19 cellular contexts compared by ENCODE assay signal in the genomic region with DNA sequence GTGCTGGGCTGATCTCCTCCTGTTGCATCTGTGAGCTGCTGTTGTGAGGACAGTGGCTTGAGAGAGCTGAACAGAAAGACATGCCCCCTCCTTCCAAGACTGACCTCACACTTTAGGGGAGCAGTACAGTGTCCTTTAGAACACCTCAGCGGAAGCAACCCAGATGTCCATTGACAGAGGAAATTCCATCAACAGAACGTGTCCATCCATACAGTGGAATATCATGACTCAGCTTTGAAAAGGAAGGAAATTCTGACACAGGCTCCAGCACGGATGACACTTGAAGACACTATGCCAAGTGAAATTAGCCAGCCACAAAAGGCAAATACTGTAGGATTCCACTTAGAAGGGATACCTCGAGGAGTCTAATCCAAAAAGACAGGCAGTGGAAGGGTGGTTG.
DNase-seq lines count a peak whose midpoint lies in the region; ATAC-seq, FAIRE-seq and TF ChIP-seq lines count a peak whose summit lies in the region.
"Had no signal": no experiment of that assay in that cellular context is flagged by ENCODE, and none has a peak within 500 bp of the region (broad histone marks: within the 10 kb centered on the region; RNA-seq: fewer than 3 reads in every experiment).

No MANE protein-coding gene starts in this region.

- H3K27me3 ChIP-seq in MG63 (no peaks in the 10 kb centered on the region), bronchial epithelial cell (ENCODE audit: control insufficient read depth, insufficient read depth, low read length) (no peaks in the 10 kb centered on the region), trophoblast cell (ENCODE audit: insufficient read depth, low read length) (no peaks in the 10 kb centered on the region)
- H3K27me3 ChIP-seq: Peyer's patch had no signal

- H4K12ac ChIP-seq in trophoblast cell (ENCODE audit: low read depth, low read length) = no peak overlapping the region

- H3K9me3 ChIP-seq in MG63 (no peaks in the 10 kb centered on the region), trophoblast cell (ENCODE audit: insufficient read depth, low read depth, low read length) (no peaks in the 10 kb centered on the region)
- H3K9me3 ChIP-seq: Peyer's patch had no signal

- FAIRE-seq in bronchial epithelial cell (lab: Jason Lieb, UNC) = peak; percentile 50

- no peak for TF ChIP-seq CTCF in AG10803 (conservative IDR thresholded peaks at IDR 0.05; ENCODE audit: low read length)
- no peak for TF ChIP-seq CTCF in bronchial epithelial cell (IDR thresholded peaks at IDR 0.05; ENCODE audit: insufficient read depth, low read length, severe bottlenecking)
- TF ChIP-seq CTCF in foreskin fibroblast (IDR thresholded peaks at IDR 0.05; ENCODE audit: low read depth, low read length) = no peak

- no peak overlapping the region for H2BK120ac ChIP-seq in trophoblast cell (ENCODE audit: insufficient read depth, low read length, poor library complexity)

- H3K27me3 Mint-ChIP-seq in activated T-helper 1 cell treated with anti-CD3 and anti-CD28 coated beads, Interleukin-12 subunit alpha, Interleukin-12 subunit beta, Interleukin-2, Interleukin-4 antibody, amounts not matched to agents 30 ng/mL and 10 ng/mL and 1 ng/mL, durations not matched to agents 14 hours and 24 hours and 36 hours (ENCODE audit: insufficient read depth) = no peaks in the 10 kb centered on the region
- H3K27me3 Mint-ChIP-seq: activated naive CD4-positive, alpha-beta T cell treated with anti-CD3 and anti-CD28 coated beads, Interleukin-2, amount 50 U/mL, for 24 hours had no signal

- no peaks in the 10 kb centered on the region for H3K4me1 Mint-ChIP-seq in activated T-helper 1 cell treated with anti-CD3 and anti-CD28 coated beads, Interleukin-12 subunit alpha, Interleukin-12 subunit beta, Interleukin-2, Interleukin-4 antibody, amounts not matched to agents 30 ng/mL and 10 ng/mL and 1 ng/mL, durations not matched to agents 14 hours and 24 hours and 36 hours (ENCODE audit: low read depth)

- H3K36me3 ChIP-seq in MG63 = no peaks in the 10 kb centered on the region
- no peaks in the 10 kb centered on the region for H3K36me3 ChIP-seq in bronchial epithelial cell (ENCODE audit: control insufficient read depth, insufficient read depth, low read length)
- H3K36me3 ChIP-seq in trophoblast cell (ENCODE audit: control insufficient read depth in 1 of 2, insufficient read depth in 2 of 2, low read length in 2 of 2) = peaks cover 1 to 4% of the 10 kb centered on the region in 2 experiments
- H3K36me3 ChIP-seq: Peyer's patch had no signal

- H3K27ac ChIP-seq in trophoblast cell (ENCODE audit: low read depth, low read length) = no peak overlapping the region
- H3K27ac ChIP-seq: HL-60, Peyer's patch had no signal

- H4K8ac ChIP-seq in trophoblast cell (ENCODE audit: low read depth, low read length) = no peak overlapping the region

- H3K23ac ChIP-seq in trophoblast cell (ENCODE audit: low read length) = no peak overlapping the region

- H3K9me3 Mint-ChIP-seq in activated T-helper 1 cell treated with anti-CD3 and anti-CD28 coated beads, Interleukin-12 subunit alpha, Interleukin-12 subunit beta, Interleukin-2, Interleukin-4 antibody, amounts not matched to agents 30 ng/mL and 10 ng/mL and 1 ng/mL, durations not matched to agents 14 hours and 24 hours and 36 hours = no peaks in the 10 kb centered on the region
- H3K9me3 Mint-ChIP-seq: activated naive CD4-positive, alpha-beta T cell treated with anti-CD3 and anti-CD28 coated beads, Interleukin-2, amount 50 U/mL, for 24 hours had no signal

- peaks cover 2% of the 10 kb centered on the region for H3K79me1 ChIP-seq in trophoblast cell (ENCODE audit: low read length)

- no peaks in the 10 kb centered on the region for H3K79me2 ChIP-seq in trophoblast cell (ENCODE audit: control insufficient read depth, insufficient read depth, low read length, poor library complexity)

- no peak overlapping the region for H2AK5ac ChIP-seq in trophoblast cell (ENCODE audit: low read length)

- H3K4me3 Mint-ChIP-seq in activated T-helper 1 cell treated with anti-CD3 and anti-CD28 coated beads, Interleukin-12 subunit alpha, Interleukin-12 subunit beta, Interleukin-2, Interleukin-4 antibody, amounts not matched to agents 30 ng/mL and 10 ng/mL and 1 ng/mL, durations not matched to agents 14 hours and 24 hours and 36 hours = no peak overlapping the region
- H3K4me3 Mint-ChIP-seq: activated naive CD4-positive, alpha-beta T cell treated with anti-CD3 and anti-CD28 coated beads, Interleukin-2, amount 50 U/mL, for 24 hours had no signal

- DNase-seq in AG10803 (ENCODE audit: low read depth) (peak; percentile 61), MG63 (peak; percentile 47), bronchial epithelial cell (ENCODE audit: low read depth) (peak; percentile 48), foreskin fibroblast (peak; percentile 30), trophoblast cell (no peak)
- DNase-seq in stimulated activated naive CD4-positive, alpha-beta T cell (lab: John Stamatoyannopoulos, UW) = no peak
- no peak for DNase-seq in activated T-helper 1 cell treated with anti-CD3 and anti-CD28 coated beads, Interleukin-12 subunit alpha, Interleukin-12 subunit beta, Interleukin-2, Interleukin-4 antibody, amounts not matched to agents 30 ng/mL and 10 ng/mL and 1 ng/mL, durations not matched to agents 14 hours and 24 hours and 36 hours (ENCODE audit: low spot score)
- DNase-seq: activated CD4-positive, alpha-beta T cell treated with anti-CD3 and anti-CD28 coated beads, Interleukin-2, amount 50 U/mL, for 48 hours; activated T-cell treated with anti-CD3 and anti-CD28 coated beads, Interleukin-2, amount 50 U/mL, for 1 hour; COR-L47; KBM-7; NCI-H1105 treated with DMSO at 0.1 percent for 48 hours; NCI-H2171; Peyer's patch; stimulated activated CD4-positive, alpha-beta T cell treated with anti-CD3 and anti-CD28 coated beads, Interleukin-1b, Interleukin-23, amount 100 ng/mL, for 48 hours had no signal

- no CpG with 5 or more reads among the region's 4 CpGs for WGBS in trophoblast cell (ENCODE audit: extremely low coverage, insufficient coverage, insufficient read length)

- no peak overlapping the region for H2BK12ac ChIP-seq in trophoblast cell (ENCODE audit: low read length)

- H3K4me1 ChIP-seq in trophoblast cell (ENCODE audit: control insufficient read depth in 1 of 2, insufficient read depth in 2 of 2, low read length in 2 of 2) = peaks cover 0 to 3% of the 10 kb centered on the region in 2 experiments
- H3K4me1 ChIP-seq: Peyer's patch had no signal

- H3K9ac ChIP-seq in trophoblast cell (ENCODE audit: low read length) = no peak overlapping the region

- H3K14ac ChIP-seq in trophoblast cell (ENCODE audit: low read length) = no peak overlapping the region

- H3K4me3 ChIP-seq in AG10803 (ENCODE audit: low read length) (no peak overlapping the region), MG63 (no peak overlapping the region), bronchial epithelial cell (ENCODE audit: low read depth, low read length) (no peak overlapping the region), foreskin fibroblast (ENCODE audit: low read depth in 1 of 2, low read length in 2 of 2) (no peak overlapping the region), trophoblast cell (ENCODE audit: low read depth, low read length) (no peak overlapping the region)
- H3K4me3 ChIP-seq: Peyer's patch had no signal

- no peak overlapping the region for H3K4ac ChIP-seq in trophoblast cell (ENCODE audit: low read depth, low read length)

- H3K18ac ChIP-seq in trophoblast cell (ENCODE audit: low read length) = no peak overlapping the region

- H2AFZ ChIP-seq in trophoblast cell (ENCODE audit: insufficient read depth, low read length, poor library complexity) = no peak overlapping the region

- no peak overlapping the region for H4K91ac ChIP-seq in trophoblast cell (ENCODE audit: low read depth, low read length)

- intact Hi-C loops in activated T-helper 1 cell treated with anti-CD3 and anti-CD28 coated beads, Interleukin-12 subunit alpha, Interleukin-12 subunit beta, Interleukin-2, Interleukin-4 antibody, amounts not matched to agents 30 ng/mL and 10 ng/mL and 1 ng/mL, durations not matched to agents 14 hours and 24 hours and 36 hours (cut with micrococcal nuclease) = no loop called here

- H3K4me2 ChIP-seq in trophoblast cell (ENCODE audit: low read length) = no peak overlapping the region

- no peak overlapping the region for H2BK5ac ChIP-seq in trophoblast cell (ENCODE audit: low read depth, low read length, poor library complexity)

- H3K36me3 Mint-ChIP-seq in activated T-helper 1 cell treated with anti-CD3 and anti-CD28 coated beads, Interleukin-12 subunit alpha, Interleukin-12 subunit beta, Interleukin-2, Interleukin-4 antibody, amounts not matched to agents 30 ng/mL and 10 ng/mL and 1 ng/mL, durations not matched to agents 14 hours and 24 hours and 36 hours (ENCODE audit: low read depth) = peaks cover 10% of the 10 kb centered on the region

- no peak for ATAC-seq in HG03039 (IDR thresholded peaks at IDR 0.05; ENCODE audit: unreplicated experiment)
- ATAC-seq: sciatic nerve had no signal

- no peak overlapping the region for H3K27ac Mint-ChIP-seq in activated T-helper 1 cell treated with anti-CD3 and anti-CD28 coated beads, Interleukin-12 subunit alpha, Interleukin-12 subunit beta, Interleukin-2, Interleukin-4 antibody, amounts not matched to agents 30 ng/mL and 10 ng/mL and 1 ng/mL, durations not matched to agents 14 hours and 24 hours and 36 hours
- H3K27ac Mint-ChIP-seq: activated naive CD4-positive, alpha-beta T cell treated with anti-CD3 and anti-CD28 coated beads, Interleukin-2, amount 50 U/mL, for 24 hours had no signal

Comparison
In these comparisons a context has a peak if more than half of its experiments do, and no peak if none do; other contexts are left out.
1. DNase-seq: peak in AG10803 (single experiment), MG63 (single experiment), bronchial epithelial cell (single experiment) and foreskin fibroblast (2 of 2); none in stimulated activated naive CD4-positive, alpha-beta T cell (0 of 6), trophoblast cell (0 of 2) and activated T-helper 1 cell treated with anti-CD3 and anti-CD28 coated beads, Interleukin-12 subunit alpha, Interleukin-12 subunit beta, Interleukin-2, Interleukin-4 antibody, amounts not matched to agents 30 ng/mL and 10 ng/mL and 1 ng/mL, durations not matched to agents 14 hours and 24 hours and 36 hours (single experiment).